11 cellular contexts compared by ENCODE assay signal in genomic region chr15:58146734-58147133, GRCh38. TPM values are rescaled to one million over a fixed set of nuclear protein-coding genes. Genes with fewer than 3 reads are reported as not detected.
A peak's percentile ranks its signal among the peaks of the same experiment; 100 is the strongest.
DNase-seq lines count a peak whose midpoint lies in the region; ATAC-seq and TF ChIP-seq lines count a peak whose summit lies in the region.
"Had no signal": no experiment of that assay in that cellular context is flagged by ENCODE, and none has a peak within 500 bp of the region (broad histone marks: within the 10 kb centered on the region; RNA-seq: fewer than 3 reads in every experiment).

No MANE protein-coding gene starts in this region.

- POLR2A ChIA-PET in naive thymus-derived CD4-positive, alpha-beta T cell (lab: Charles Lee), result no interaction called here

- H3K4me1 ChIP-seq in naive thymus-derived CD4-positive, alpha-beta T cell (ENCODE audit: control insufficient read depth in 2 of 2, insufficient read depth in 2 of 2, low read length in 2 of 2), result no peaks in the 10 kb centered on the region

- intact Hi-C loops in naive thymus-derived CD4-positive, alpha-beta T cell (cut with micrococcal nuclease), result no loop called here

- H3K36me3 ChIP-seq in naive thymus-derived CD4-positive, alpha-beta T cell (ENCODE audit: control insufficient read depth in 2 of 3, insufficient read depth in 3 of 3, low read length in 3 of 3), result no peaks in the 10 kb centered on the region

- TF ChIP-seq CTCF in epithelial cell of proximal tubule (conservative IDR thresholded peaks at IDR 0.05; ENCODE audit: low read depth, low read length), result no peak

- peak; percentile 76 for ATAC-seq in naive thymus-derived CD4-positive, alpha-beta T cell
- no peak for ATAC-seq in T-helper 17 cell

- H3K4me1 Mint-ChIP-seq in naive thymus-derived CD4-positive, alpha-beta T cell, result peaks cover 0 to 10% (median 0%) of the 10 kb centered on the region in 7 donors
- H3K4me1 Mint-ChIP-seq in T-helper 17 cell, result peaks cover 2% of the 10 kb centered on the region
- H3K4me1 Mint-ChIP-seq: neural crest cell had no signal

- no peak overlapping the region for H3K27ac Mint-ChIP-seq in naive thymus-derived CD4-positive, alpha-beta T cell
- H3K27ac Mint-ChIP-seq in T-helper 17 cell, result no peak overlapping the region

- no peaks in the 10 kb centered on the region for H3K27me3 ChIP-seq in naive thymus-derived CD4-positive, alpha-beta T cell (ENCODE audit: control insufficient read depth in 2 of 2, insufficient read depth in 2 of 2, low read length in 2 of 2)

- no peaks in the 10 kb centered on the region for H3K9me3 Mint-ChIP-seq in naive thymus-derived CD4-positive, alpha-beta T cell
- H3K9me3 Mint-ChIP-seq: neural crest cell had no signal

- peak overlapping the region; percentile 20 for H3K4me3 ChIP-seq in epithelial cell of proximal tubule (ENCODE audit: low read depth, low read length)
- no peak overlapping the region for H3K4me3 ChIP-seq in naive thymus-derived CD4-positive, alpha-beta T cell (ENCODE audit: low read length)

- H3K4me3 Mint-ChIP-seq in naive thymus-derived CD4-positive, alpha-beta T cell, result no peak overlapping the region
- no peak overlapping the region for H3K4me3 Mint-ChIP-seq in T-helper 17 cell
- H3K4me3 Mint-ChIP-seq: neural crest cell had no signal

- H3K9me3 ChIP-seq in naive thymus-derived CD4-positive, alpha-beta T cell (ENCODE audit: control insufficient read depth in 2 of 3, low read length in 3 of 3), result no peaks in the 10 kb centered on the region
- H3K9me3 ChIP-seq in T-helper 17 cell (ENCODE audit: control insufficient read depth, low read length, poor library complexity, severe bottlenecking), result no peaks in the 10 kb centered on the region

- no peak overlapping the region for H3K27ac ChIP-seq in naive thymus-derived CD4-positive, alpha-beta T cell (ENCODE audit: low read depth, low read length)

- CTCF ChIA-PET in naive thymus-derived CD4-positive, alpha-beta T cell (lab: Charles Lee), result no interaction called here

- no peaks in the 10 kb centered on the region for H3K36me3 Mint-ChIP-seq in naive thymus-derived CD4-positive, alpha-beta T cell
- H3K36me3 Mint-ChIP-seq in T-helper 17 cell (ENCODE audit: low read depth), result no peaks in the 10 kb centered on the region

- H3K27me3 Mint-ChIP-seq in naive thymus-derived CD4-positive, alpha-beta T cell, result peaks cover 0 to 27% (median 5%) of the 10 kb centered on the region in 5 donors
- peaks cover 23% of the 10 kb centered on the region for H3K27me3 Mint-ChIP-seq in T-helper 17 cell

- DNase-seq in DMS79 treated with DMSO at 0.1 percent for 48 hours (lab: John Stamatoyannopoulos, UW) (peak; percentile 27), NCI-H69 (lab: John Stamatoyannopoulos, UW) (peak; percentile 68), epithelial cell of proximal tubule (ENCODE audit: low read depth) (peak; percentile 96), T-helper 17 cell (no peak), activated gamma-delta T cell treated with Interleukin-2 at 50 U/mL for 16 hours (no peak), mesenteric fat pad (ENCODE audit: low spot score) (no peak), NCI-H748 treated with DMSO at 0.1 percent for 48 hours (lab: John Stamatoyannopoulos, UW) (no peak)
- peak in 1 of 9 donors; percentile 12 for DNase-seq in naive thymus-derived CD4-positive, alpha-beta T cell
- DNase-seq: activated CD8-positive, alpha-beta memory T cell treated with anti-CD3 and anti-CD28 coated beads, Interleukin-2, amount 50 U/mL, for 4 hours; NCI-H187 treated with DMSO at 0.1 percent for 48 hours had no signal

RNA-seq across cellular contexts. Expression of gene AQP9, which starts 8.6 kb away (rescaled TPM):
- total RNA-seq in epithelial cell of proximal tubule (not detected in 2 replicates), T-helper 17 cell (1 to 10 TPM in 1 of 2 donors, under 1 TPM in 1; 0.78 to 3.5 TPM), mesenteric fat pad (21.1 TPM)
- total RNA-seq in naive thymus-derived CD4-positive, alpha-beta T cell, result 10 to 100 TPM in 1 of 5 experiments, 1 to 10 TPM in 1, not detected in 3; 8.8 to 29.6 TPM
- under 1 TPM in 1 of 2 donors, not detected in 1; 0.15 TPM for polyA plus RNA-seq in naive thymus-derived CD4-positive, alpha-beta T cell
- total RNA-seq: neural crest cell had no signal

Comparison
In these comparisons a context has a peak if more than half of its experiments do, and no peak if none do; other contexts are left out.
1. DNase-seq: peak in DMS79 treated with DMSO at 0.1 percent for 48 hours (single experiment), NCI-H69 (single experiment) and epithelial cell of proximal tubule (single experiment); none in T-helper 17 cell (0 of 3), activated gamma-delta T cell treated with Interleukin-2 at 50 U/mL for 16 hours (single experiment), mesenteric fat pad (single experiment) and NCI-H748 treated with DMSO at 0.1 percent for 48 hours (single experiment).